24 cellular contexts compared by ENCODE assay signal in genomic region chr2:207128867-207129266, GRCh38. TPM values are rescaled to one million over a fixed set of nuclear protein-coding genes. Genes with fewer than 3 reads are reported as not detected.
DNase-seq lines count a peak whose midpoint lies in the region; FAIRE-seq and TF ChIP-seq lines count a peak whose summit lies in the region.
"Had no signal": no experiment of that assay in that cellular context is flagged by ENCODE, and none has a peak within 500 bp of the region (broad histone marks: within the 10 kb centered on the region; RNA-seq: fewer than 3 reads in every experiment).

No MANE protein-coding gene starts in this region.

- TF ChIP-seq POLR2A in H54 (IDR thresholded peaks at IDR 0.05; ENCODE audit: low read depth, low read length) (no peak), H1 (IDR thresholded peaks at IDR 0.05; ENCODE audit: control extremely low read depth in 1 of 2, low read depth in 2 of 2, low read length in 2 of 2) (no peak)

- no peak overlapping the region for H2BK15ac ChIP-seq in H1 (ENCODE audit: low read length)

- FAIRE-seq in H54 (lab: Jason Lieb, UNC) = peak; percentile 48
- FAIRE-seq in H1 (lab: Jason Lieb, UNC) = no peak
- FAIRE-seq: GM12891 had no signal

- 92% methylated on average over 4 of the region's 4 CpGs; no CpG with 5 or more reads in 1 of the 2 experiments for WGBS in H1 (ENCODE audit: extremely low coverage in 1 of 2, insufficient coverage in 1 of 2, insufficient read length in 1 of 2, insufficient replicate concordance in 2 of 2, low coverage in 1 of 2, low lambda C conversion rate in 2 of 2, missing lambda C conversion rate in 1 of 2), 2 experiments

- no peak overlapping the region for H4K5ac ChIP-seq in H1 (ENCODE audit: insufficient read length, low read depth, low read length)

- H4K8ac ChIP-seq in H1 (ENCODE audit: extremely low read depth, insufficient read depth, low read length) = no peak overlapping the region

- no peak overlapping the region for H4K91ac ChIP-seq in H1 (replicated peaks; ENCODE audit: insufficient read length, low read length)

- H2BK5ac ChIP-seq in H1 (ENCODE audit: low read depth, low read length) = no peak overlapping the region

- no peaks in the 10 kb centered on the region for H3K23me2 ChIP-seq in H1 (ENCODE audit: low read depth, low read length)

- H3K4me1 ChIP-seq in ACC112 (ENCODE audit: control insufficient read depth, insufficient read depth, low read length, unreplicated experiment) (peaks cover 87% of the 10 kb centered on the region), H1 (replicated peaks in 1 of 4; ENCODE audit: control insufficient read depth in 3 of 4, insufficient read depth in 4 of 4, low read length in 3 of 4) (peaks cover 8 to 12% (median 10%) of the 10 kb centered on the region in 4 experiments), neutrophil (ENCODE audit: control insufficient read depth in 1 of 2, insufficient read depth in 1 of 2, low read depth in 1 of 2, low read length in 1 of 2) (peaks cover 90 to 96% of the 10 kb centered on the region in 2 experiments)

- H3K9ac ChIP-seq in H1 (replicated peaks in 1 of 4; ENCODE audit: extremely low read depth in 1 of 4, low read depth in 3 of 4, low read length in 3 of 4) = no peak overlapping the region

- H3K9me3 ChIP-seq in H1 (ENCODE audit: insufficient read depth in 2 of 2, low read depth in 1 of 2, low read length in 1 of 2) = peaks cover 0 to 2% of the 10 kb centered on the region in 2 experiments; a peak in 1 of 4 replicates
- H3K9me3 ChIP-seq in neutrophil = no peaks in the 10 kb centered on the region
- H3K9me3 ChIP-seq: lower lobe of right lung, mucosa of descending colon, stomach had no signal

- H3K14ac ChIP-seq in H1 (ENCODE audit: insufficient read length) = no peak overlapping the region

- POLR2A ChIA-PET in H1 (lab: Charles Lee; ENCODE audit: partially characterized antibody) = no interaction called here

- H3K27ac ChIP-seq in ACC112 (ENCODE audit: low read depth, low read length) (peak overlapping the region; percentile 63), H1 (ENCODE audit: low read depth, low read length) (no peak overlapping the region), neutrophil (peak overlapping the region; percentile 94)
- H3K27ac ChIP-seq: lower lobe of right lung, skin epidermis had no signal

- H3K4me3 ChIP-seq in ACC112 (ENCODE audit: low read depth, low read length) (no peak overlapping the region), H1 (ENCODE audit: extremely low read depth in 1 of 4, insufficient read depth in 2 of 4, low read depth in 3 of 4, low read length in 4 of 4) (no peak overlapping the region), neutrophil (ENCODE audit: low read depth in 1 of 2, low read length in 1 of 2) (peak overlapping the region; percentile 21 to 40)
- H3K4me3 ChIP-seq: lower lobe of right lung, mucosa of descending colon, skin epidermis, stomach, tibial nerve had no signal

- H3K36me3 ChIP-seq in ACC112 (ENCODE audit: insufficient read depth, low read length) = peaks cover 35% of the 10 kb centered on the region
- peaks cover 0 to 5% (median 2%) of the 10 kb centered on the region in 4 experiments; a peak in 2 of 8 replicates for H3K36me3 ChIP-seq in H1 (ENCODE audit: control insufficient read depth in 2 of 4, insufficient read depth in 4 of 4, low read length in 3 of 4)
- H3K36me3 ChIP-seq in neutrophil = peaks cover 6% of the 10 kb centered on the region

- H4K20me1 ChIP-seq in H1 (replicated peaks in 1 of 2; ENCODE audit: control insufficient read depth in 1 of 2, insufficient read depth in 2 of 2, low read length in 2 of 2) = no peaks in the 10 kb centered on the region

- H3K4ac ChIP-seq in H1 (replicated peaks; ENCODE audit: insufficient read length, low read depth, low read length) = no peak overlapping the region

- no peak overlapping the region for H3K4me2 ChIP-seq in H1 (ENCODE audit: insufficient read depth in 1 of 2, low read depth in 2 of 2, low read length in 2 of 2)

- H3K79me1 ChIP-seq in H1 (ENCODE audit: low read depth, low read length) = no peaks in the 10 kb centered on the region; the same call in 1 of the 2 replicates

- no peak overlapping the region for H2AK5ac ChIP-seq in H1 (ENCODE audit: low read depth, low read length)

- DNase-seq in H54 (ENCODE audit: insufficient read length, low spot score) = no peak
- DNase-seq in H1 (ENCODE audit: low read depth in 1 of 2, low spot score in 2 of 2) = no peak
- DNase-seq in cerebellum (ENCODE audit: low spot score) = no peak
- no peak for DNase-seq in stimulated activated CD4-positive, alpha-beta T cell treated with anti-CD3 and anti-CD28 coated beads, Interleukin-2, amount 100 ng/mL, for 48 hours
- DNase-seq in hepatic stellate cell (ENCODE audit: low spot score) = no peak
- DNase-seq: activated CD4-positive, alpha-beta T cell treated with anti-CD3 and anti-CD28 coated beads, Interleukin-2, amount 50 U/mL, for 4 hours; aorta; caudate nucleus; CD4-positive, alpha-beta T cell; islet precursor cell; Karpas-422; lower lobe of right lung; mucosa of descending colon; NCI-H1092 treated with DMSO at 0.1 percent for 48 hours; NCI-H2029 treated with DMSO at 0.1 percent for 48 hours; NCI-H526; stimulated activated CD8-positive, alpha-beta memory T cell treated with anti-CD3 and anti-CD28 coated beads, Interleukin-4, amount 100 ng/mL, for 48 hours; stomach; T-cell had no signal

- H3K23ac ChIP-seq in H1 (ENCODE audit: insufficient read length) = no peak overlapping the region

- CTCF ChIA-PET in H1 (lab: Charles Lee; ENCODE audit: partially characterized antibody) = no interaction called here

- no peak overlapping the region for H3K18ac ChIP-seq in H1 (ENCODE audit: extremely low read depth, low read length)

- no peak for TF ChIP-seq EP300 in H1 (IDR thresholded peaks at IDR 0.05; ENCODE audit: borderline replicate concordance in 1 of 2, low read depth in 2 of 2, low read length in 2 of 2)

- H3K27me3 ChIP-seq in ACC112 (ENCODE audit: insufficient read depth, low read length) (no peaks in the 10 kb centered on the region), H1 (replicated peaks in 1 of 4; ENCODE audit: control insufficient read depth in 3 of 4, extremely low read depth in 1 of 4, insufficient read depth in 3 of 4, low read length in 3 of 4) (no peaks in the 10 kb centered on the region), neutrophil (no peaks in the 10 kb centered on the region)
- H3K27me3 ChIP-seq: stomach, tibial nerve had no signal

- H2AFZ ChIP-seq in ACC112 (ENCODE audit: low read length, unreplicated experiment) (no peak overlapping the region), H1 (ENCODE audit: low read length) (no peak overlapping the region)

- TF ChIP-seq CTCF in H1 (IDR thresholded peaks at IDR 0.05; ENCODE audit: control extremely low read depth in 1 of 3, insufficient read depth in 1 of 3, low read depth in 1 of 3, low read length in 3 of 3) = no peak
- no peak for TF ChIP-seq CTCF in neutrophil (IDR thresholded peaks at IDR 0.05)

- no peak for TF ChIP-seq RAD21 in H1 (IDR thresholded peaks at IDR 0.05 in 1 of 2, conservative IDR thresholded peaks at IDR 0.05 in 1 of 2; ENCODE audit: low read depth in 2 of 2, low read length in 2 of 2)

- H2BK20ac ChIP-seq in H1 (ENCODE audit: low read length) = no peak overlapping the region

- no peak overlapping the region for H3K56ac ChIP-seq in H1 (replicated peaks; ENCODE audit: insufficient read length, low read depth, low read length)

- no peak overlapping the region for H2BK12ac ChIP-seq in H1 (ENCODE audit: low read depth, low read length)

- no peak overlapping the region for H2BK120ac ChIP-seq in H1 (replicated peaks; ENCODE audit: low read depth, low read length)

- H3K79me2 ChIP-seq in ACC112 (ENCODE audit: control insufficient read depth, insufficient read depth, low read length, unreplicated experiment) = peaks cover 99% of the 10 kb centered on the region
- peaks cover 0 to 51% of the 10 kb centered on the region in 2 experiments; a peak in 3 of 4 replicates for H3K79me2 ChIP-seq in H1 (ENCODE audit: control insufficient read depth in 1 of 2, insufficient read depth in 2 of 2, low read length in 2 of 2)

TF ChIP-seq in H1, 55 proteins besides CTCF, POLR2A, EP300 and RAD21:
- TF ChIP-seq KDM5A (IDR thresholded peaks at IDR 0.05; ENCODE audit: low read length) (no peak), SP2 (IDR thresholded peaks at IDR 0.05; ENCODE audit: low read length) (no peak), PHF8 (conservative IDR thresholded peaks at IDR 0.05; ENCODE audit: low read depth, low read length) (no peak), CEBPB (IDR thresholded peaks at IDR 0.05; ENCODE audit: low read depth, low read length) (peak; percentile 65; the same call in 1 of the 2 replicates), RBBP5 (IDR thresholded peaks at IDR 0.05; ENCODE audit: borderline replicate concordance, low read depth, low read length) (no peak), POLR2AphosphoS5 (IDR thresholded peaks at IDR 0.05; ENCODE audit: low read depth, low read length) (no peak), SIRT6 (IDR thresholded peaks at IDR 0.05; ENCODE audit: low read length) (no peak)

RNA-seq across cellular contexts. Expression of gene KLF7, which starts 36.9 kb away (rescaled TPM):
- 21.3 and 23.3 TPM in 2 replicates for total RNA-seq in H1 (2021; fragmentation: NEBNext Ultra II Directional; extraction: Animal tissue kit (Norgen Biotek cat#: 25700))
- 9.6 and 19.3 TPM in 2 replicates for polyA plus RNA-seq in H1 (2011; rRNA removed)
- 11.3 TPM for polyA plus RNA-seq in H1 (2011; cell fraction: cytosol; rRNA removed)
- polyA plus RNA-seq in H1 (2011; cell fraction: nucleus; rRNA removed) = 28.7 TPM
- polyA plus RNA-seq in H1 (2012, experiment 1 of 2) = 7.7 to 13.3 TPM (median 12.2 TPM) in 4 replicates
- polyA plus RNA-seq in H1 (2012, experiment 2 of 2) = 1.4 TPM
- 16.1 TPM for polyA plus RNA-seq in H1 (2013, experiment 1 of 2)
- polyA plus RNA-seq in H1 (2013, experiment 2 of 2) = 16.9 TPM
- polyA minus RNA-seq in H1 (2011; rRNA and poly(A)+ RNA removed) = 21.9 and 35.0 TPM in 2 replicates
- 13.7 TPM for polyA minus RNA-seq in H1 (2011; cell fraction: cytosol; rRNA and poly(A)+ RNA removed)
- polyA minus RNA-seq in H1 (2011; cell fraction: nucleus; rRNA and poly(A)+ RNA removed) = 37.5 TPM
- 60.2 TPM for total RNA-seq in cerebellum

Comparison
In these comparisons a context has a peak if more than half of its experiments do, and no peak if none do; other contexts are left out.
1. H3K4me3 ChIP-seq: peak in neutrophil (2 of 2); none in ACC112 (single experiment) and H1 (0 of 4).